Comparison of ENCODE assay signal across 8 cellular contexts in the genomic region with DNA sequence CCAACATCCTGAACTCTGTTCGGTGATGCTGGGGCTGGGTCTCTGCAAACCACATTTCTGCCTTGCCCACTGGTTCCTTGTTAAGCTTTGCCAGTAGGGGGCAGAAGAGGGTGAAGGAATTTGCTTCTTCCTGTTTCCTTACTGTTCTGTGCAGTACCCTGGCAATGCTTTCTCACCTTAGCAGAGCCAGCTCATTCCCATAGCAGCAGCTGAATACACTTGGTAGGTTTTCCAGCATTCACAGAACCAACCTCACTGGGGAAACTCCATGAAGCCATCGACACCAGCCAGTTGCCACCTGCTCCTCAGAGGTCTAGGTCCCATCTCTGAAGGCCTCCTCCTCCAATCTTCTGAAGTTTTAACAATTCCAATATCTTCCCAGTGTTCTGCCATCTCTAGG.
DNase-seq lines count a peak whose midpoint lies in the region; ATAC-seq and TF ChIP-seq lines count a peak whose summit lies in the region.

No MANE protein-coding gene starts in this region.

- H3K27ac ChIP-seq in VCaP, result no peak overlapping the region
- no peak overlapping the region for H3K27ac ChIP-seq in lower lobe of right lung
- H3K27ac ChIP-seq in CD8-positive, alpha-beta memory T cell (ENCODE audit: low read depth, low read length), result no peak overlapping the region

- TF ChIP-seq CTCF in VCaP (conservative IDR thresholded peaks at IDR 0.05) (peak; percentile 78), lower lobe of right lung (IDR thresholded peaks at IDR 0.05) (peak; percentile 55), omental fat pad (IDR thresholded peaks at IDR 0.05) (no peak)

- H3K4me3 ChIP-seq in Jurkat, Clone E6-1 (ENCODE audit: low read length), result no peak overlapping the region
- H3K4me3 ChIP-seq in lower lobe of right lung, result no peak overlapping the region
- no peak overlapping the region for H3K4me3 ChIP-seq in CD8-positive, alpha-beta memory T cell (ENCODE audit: low read length)

- H3K4me3 Mint-ChIP-seq in CD8-positive, alpha-beta memory T cell, result no peak overlapping the region

- POLR2A ChIA-PET in CD8-positive, alpha-beta memory T cell (lab: Charles Lee), result no interaction called here

- H3K27me3 ChIP-seq in lower lobe of right lung (ENCODE audit: low read depth), result no peaks in the 10 kb centered on the region
- H3K27me3 ChIP-seq in CD8-positive, alpha-beta memory T cell (ENCODE audit: insufficient read depth, low read length, poor library complexity, severe bottlenecking), result no peaks in the 10 kb centered on the region

- peaks cover 4 to 5% of the 10 kb centered on the region in 2 donors for H3K27me3 Mint-ChIP-seq in CD8-positive, alpha-beta memory T cell

- H3K9me3 ChIP-seq in lower lobe of right lung, result no peaks in the 10 kb centered on the region
- H3K9me3 ChIP-seq in CD8-positive, alpha-beta memory T cell (ENCODE audit: low read length), result no peaks in the 10 kb centered on the region

- no peaks in the 10 kb centered on the region for H3K36me3 Mint-ChIP-seq in CD8-positive, alpha-beta memory T cell

- ATAC-seq in GM21367 (IDR thresholded peaks at IDR 0.05; ENCODE audit: unreplicated experiment) (peak; percentile 45), lower lobe of right lung (peak; percentile 75 to 79), omental fat pad (ENCODE audit: low FRiP score) (no peak)

- H3K27ac Mint-ChIP-seq in CD8-positive, alpha-beta memory T cell, result no peak overlapping the region

- no peaks in the 10 kb centered on the region for H3K9me3 Mint-ChIP-seq in CD8-positive, alpha-beta memory T cell

- no peaks in the 10 kb centered on the region for H3K4me1 Mint-ChIP-seq in CD8-positive, alpha-beta memory T cell

- CTCF ChIA-PET in CD8-positive, alpha-beta memory T cell (lab: Charles Lee), result no interaction called here

- no peaks in the 10 kb centered on the region for H3K36me3 ChIP-seq in lower lobe of right lung
- no peaks in the 10 kb centered on the region for H3K36me3 ChIP-seq in CD8-positive, alpha-beta memory T cell (ENCODE audit: insufficient read depth, low read length)

- no peaks in the 10 kb centered on the region for H3K4me1 ChIP-seq in lower lobe of right lung
- no peaks in the 10 kb centered on the region for H3K4me1 ChIP-seq in CD8-positive, alpha-beta memory T cell (ENCODE audit: insufficient read depth, low read length)

- intact Hi-C loops in lower lobe of right lung (cut with DNase I), result no loop called here

- DNase-seq in GF-D8 (lab: John Stamatoyannopoulos, UW), result peak; percentile 1
- peak; percentile 87 for DNase-seq in Jurkat, Clone E6-1 (ENCODE audit: low read depth, low spot score)
- DNase-seq in lower lobe of right lung, result no peak
- DNase-seq in omental fat pad (ENCODE audit: low spot score), result no peak
- no peak for DNase-seq in NCI-H1436 treated with DMSO at 0.1 percent for 48 hours (lab: John Stamatoyannopoulos, UW)
- no peak for DNase-seq in CD8-positive, alpha-beta memory T cell

Comparison
In these comparisons a context has a peak if more than half of its experiments do, and no peak if none do; other contexts are left out.
1. DNase-seq: peak in GF-D8 (single experiment) and Jurkat, Clone E6-1 (single experiment); none in lower lobe of right lung (single experiment), omental fat pad (single experiment), NCI-H1436 treated with DMSO at 0.1 percent for 48 hours (single experiment) and CD8-positive, alpha-beta memory T cell (0 of 5).
2. CTCF ChIP-seq: peak in VCaP (single experiment) and lower lobe of right lung (single experiment); none in omental fat pad (0 of 3).